Comparison of ENCODE assay signal across 29 cellular contexts in the genomic region with DNA sequence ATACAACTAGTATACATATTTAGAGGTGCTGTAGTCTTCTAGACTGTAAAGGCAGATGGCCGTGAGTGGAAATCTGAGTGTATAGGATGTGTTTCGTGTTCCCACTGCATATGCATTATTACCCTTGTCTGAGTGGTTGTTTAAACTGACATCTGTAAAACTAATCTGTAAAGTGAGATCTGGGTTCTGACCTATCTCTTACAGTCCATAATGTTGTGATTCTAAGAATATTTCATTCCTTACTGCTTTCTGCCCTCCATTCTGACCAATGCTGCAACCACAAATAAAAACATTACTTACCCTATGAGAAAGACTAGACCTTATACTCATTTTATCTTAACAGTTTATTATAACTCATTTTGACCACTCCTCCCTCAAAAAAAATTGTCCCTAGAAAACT.
"Had no signal": no experiment of that assay in that cellular context is flagged by ENCODE, and none has a peak within 500 bp of the region (broad histone marks: within the 10 kb centered on the region; RNA-seq: fewer than 3 reads in every experiment).

No MANE protein-coding gene starts in this region.

- ATAC-seq: activated CD4-positive, CD25-positive, alpha-beta regulatory T cell treated with anti-CD3 and anti-CD28 coated beads, Interleukin-2, amount 50 U/mL, for 24 hours; esophagus mucosa; foreskin keratinocyte; heart right ventricle; mucosa of descending colon; pancreas; sciatic nerve; stimulated activated memory B cell treated with anti-CD40 and anti-IgM and Interleukin-4, amounts not matched to agents 10 μg/mL and 1 μg/mL and 100 μg/mL, for 72 hours; T-helper 17 cell had no signal

- H3K4me3 ChIP-seq: heart right ventricle, left ventricle myocardium inferior, lung, mucosa of descending colon, pancreas, prostate gland, skin epidermis, suprapubic skin, tibial artery had no signal

- H3K27me3 Mint-ChIP-seq: activated CD4-positive, alpha-beta memory T cell treated with anti-CD3 and anti-CD28 coated beads for 36 hours; activated CD4-positive, alpha-beta T cell treated with anti-CD3 and anti-CD28 coated beads, Interleukin-2, amount 10 ng/mL, durations not matched to agents 24 days and 14 days; activated naive CD8-positive, alpha-beta T cell; stimulated activated memory B cell treated with anti-CD40 and anti-IgM and Interleukin-4, amounts not matched to agents 10 μg/mL and 1 μg/mL and 100 μg/mL, for 72 hours; T-helper 17 cell had no signal

- H3K36me3 ChIP-seq: brain microvascular endothelial cell, pancreas, prostate gland, suprapubic skin, WERI-Rb-1 had no signal

- H3K9me3 ChIP-seq: heart right ventricle, left ventricle myocardium inferior, mucosa of descending colon, pancreas, prostate gland, suprapubic skin, tibial artery had no signal

- H3K4me1 ChIP-seq: foreskin keratinocyte, pancreas, prostate gland, suprapubic skin, tibial artery had no signal

- H3K4me3 Mint-ChIP-seq: activated CD4-positive, alpha-beta memory T cell treated with anti-CD3 and anti-CD28 coated beads for 36 hours; activated CD4-positive, alpha-beta T cell treated with anti-CD3 and anti-CD28 coated beads, Interleukin-2, amount 10 ng/mL, durations not matched to agents 24 days and 14 days; activated naive CD8-positive, alpha-beta T cell; activated T-cell treated with anti-CD3 and anti-CD28 coated beads, Interleukin-2, amount 50 U/mL, for 72 hours; endodermal cell; stimulated activated memory B cell treated with anti-CD40 and anti-IgM and Interleukin-4, amounts not matched to agents 10 μg/mL and 1 μg/mL and 100 μg/mL, for 72 hours; T-helper 17 cell had no signal

- H3K27ac ChIP-seq: brain microvascular endothelial cell, foreskin keratinocyte, heart right ventricle, left ventricle myocardium inferior, pancreas, prostate gland, skin epidermis, suprapubic skin, tibial artery, WERI-Rb-1 had no signal

- DNase-seq: activated CD4-positive, alpha-beta memory T cell treated with anti-CD3 and anti-CD28 coated beads for 36 hours; activated CD4-positive, alpha-beta T cell treated with anti-CD3 and anti-CD28 coated beads, Interleukin-2, amount 10 ng/mL, durations not matched to agents 24 days and 14 days; activated effector memory CD4-positive, alpha-beta T cell treated with Interleukin-2 at 50 U/mL for 16 hours; activated naive CD4-positive, alpha-beta T cell treated with Interleukin-2 at 50 U/mL for 16 hours; activated T-cell treated with anti-CD3 and anti-CD28 coated beads for 4 hours; activated T-cell treated with anti-CD3 and anti-CD28 coated beads, Interleukin-2, amount 50 U/mL, for 72 hours; brain microvascular endothelial cell; endodermal cell; foreskin keratinocyte; heart right ventricle; left ventricle myocardium inferior; mucosa of descending colon; pancreas; retina; stimulated activated CD4-positive, alpha-beta T cell treated with anti-CD3 and anti-CD28 coated beads, Interleukin-12 subunit alpha, Interleukin-12 subunit beta, amount 100 ng/mL, for 4 hours; stimulated activated CD4-positive, alpha-beta T cell treated with anti-CD3 and anti-CD28 coated beads, Interleukin-4, amount 100 ng/mL, for 24 hours; T-helper 17 cell; T1000; tibial artery; WERI-Rb-1 had no signal

- H3K9me3 Mint-ChIP-seq: activated CD4-positive, alpha-beta memory T cell treated with anti-CD3 and anti-CD28 coated beads for 36 hours; activated T-cell treated with anti-CD3 and anti-CD28 coated beads, Interleukin-2, amount 50 U/mL, for 72 hours; endodermal cell; stimulated activated memory B cell treated with anti-CD40 and anti-IgM and Interleukin-4, amounts not matched to agents 10 μg/mL and 1 μg/mL and 100 μg/mL, for 72 hours had no signal

- H3K27me3 ChIP-seq: brain microvascular endothelial cell, foreskin keratinocyte, heart right ventricle, pancreas, suprapubic skin, tibial artery had no signal

- H3K27ac Mint-ChIP-seq: activated CD4-positive, alpha-beta memory T cell treated with anti-CD3 and anti-CD28 coated beads for 36 hours; activated CD4-positive, alpha-beta T cell treated with anti-CD3 and anti-CD28 coated beads, Interleukin-2, amount 10 ng/mL, durations not matched to agents 24 days and 14 days; activated naive CD8-positive, alpha-beta T cell; activated T-cell treated with anti-CD3 and anti-CD28 coated beads, Interleukin-2, amount 50 U/mL, for 72 hours; endodermal cell; stimulated activated memory B cell treated with anti-CD40 and anti-IgM and Interleukin-4, amounts not matched to agents 10 μg/mL and 1 μg/mL and 100 μg/mL, for 72 hours; T-helper 17 cell had no signal
